8 cellular contexts compared by ENCODE assay signal in genomic region chr1:86833461-86834215, GRCh38.
DNase-seq lines count a peak whose midpoint lies in the region; ATAC-seq and TF ChIP-seq lines count a peak whose summit lies in the region.

No MANE protein-coding gene starts in this region.

- no peak overlapping the region for H3K27ac ChIP-seq in thyroid gland

- intact Hi-C loops in thyroid gland (cut with DNase I): loop anchor here (5.0 kb wide), 2 partner anchors 134 to 254 kb away; no protein-coding TSS in a partner anchor

- H3K27me3 ChIP-seq in thyroid gland: no peaks in the 10 kb centered on the region

- no peaks in the 10 kb centered on the region for H3K4me1 ChIP-seq in thyroid gland

- TF ChIP-seq POLR2A in thyroid gland (IDR thresholded peaks at IDR 0.05): no peak

- H3K36me3 ChIP-seq in thyroid gland: no peaks in the 10 kb centered on the region

- TF ChIP-seq CTCF in LNCaP clone FGC (IDR thresholded peaks at IDR 0.05; ENCODE audit: control insufficient read depth, extremely low read depth, insufficient read depth): peak; percentile 78
- TF ChIP-seq CTCF in fibroblast of villous mesenchyme (IDR thresholded peaks at IDR 0.05; ENCODE audit: insufficient read depth, low read depth, low read length): peak; percentile 65
- peak in 5 of 6 experiments; percentile 39 to 70 (median 64) for TF ChIP-seq CTCF in thyroid gland (IDR thresholded peaks at IDR 0.05)

- ATAC-seq in GM21619 (IDR thresholded peaks at IDR 0.05; ENCODE audit: unreplicated experiment): peak; percentile 78

- WGBS in thyroid gland, 2 donors: 54 to 56% methylated on average over 17 of the region's 17 CpGs

- H3K4me3 ChIP-seq in LNCaP clone FGC (ENCODE audit: low read depth, low read length): no peak overlapping the region
- H3K4me3 ChIP-seq in fibroblast of villous mesenchyme (ENCODE audit: low read depth, low read length): no peak overlapping the region
- H3K4me3 ChIP-seq in thyroid gland (replicated peaks in 1 of 3): no peak overlapping the region

- H3K9me3 ChIP-seq in thyroid gland: no peaks in the 10 kb centered on the region

- peak; percentile 75 for DNase-seq in DMS153 treated with DMSO at 0.1 percent for 48 hours (lab: John Stamatoyannopoulos, UW; ENCODE audit: unreplicated experiment)
- peak; percentile 73 for DNase-seq in LNCaP clone FGC (ENCODE audit: low read depth)
- DNase-seq in RKO (ENCODE audit: low spot score): peak; percentile 92
- DNase-seq in activated T-helper 1 cell treated with anti-CD3 and anti-CD28 coated beads, Interleukin-2, amount 50 U/mL, for 16 hours (ENCODE audit: low read depth in 1 of 2, low spot score in 1 of 2): peak; percentile 4 to 13
- DNase-seq in fibroblast of villous mesenchyme (ENCODE audit: low read depth): peak; percentile 89
- DNase-seq in occipital lobe (lab: John Stamatoyannopoulos, UW): peak; percentile 8
- peak; percentile 67 to 76 for DNase-seq in thyroid gland

Comparison
In these comparisons a context has a peak if more than half of its experiments do, and no peak if none do; other contexts are left out.
1. DNase-seq: peak in every context shown above with its lines; median percentile 92 in RKO; 89 in fibroblast of villous mesenchyme; 75 in DMS153 treated with DMSO at 0.1 percent for 48 hours; 73 in LNCaP clone FGC; 72 in thyroid gland; 8 in activated T-helper 1 cell treated with anti-CD3 and anti-CD28 coated beads, Interleukin-2, amount 50 U/mL, for 16 hours; 8 in occipital lobe.